Comparison of ENCODE assay signal across 6 cellular contexts in genomic region chr1:156194300-156194652, GRCh38. TPM values are rescaled to one million over a fixed set of nuclear protein-coding genes. Genes with fewer than 3 reads are reported as not detected.
A peak's percentile ranks its signal among the peaks of the same experiment; 100 is the strongest.
DNase-seq lines count a peak whose midpoint lies in the region; ATAC-seq and TF ChIP-seq lines count a peak whose summit lies in the region.

No MANE protein-coding gene starts in this region.

- 8 to 9% (median 8%) methylated on average over 14 of the region's 14 CpGs for WGBS in ovary, 3 donors

- intact Hi-C loops in ovary (cut with DNase I), result no loop called here

- H3K36me3 ChIP-seq in ovary, result no peaks in the 10 kb centered on the region

- H3K9me3 ChIP-seq in ovary, result no peaks in the 10 kb centered on the region

- TF ChIP-seq EP300 in ovary (IDR thresholded peaks at IDR 0.05), result no peak

- no peaks in the 10 kb centered on the region for H3K27me3 Mint-ChIP-seq in activated T-cell treated with anti-CD3 and anti-CD28 coated beads, Interleukin-2, amount 50 U/mL, for 4 hours (ENCODE audit: low read depth)

- H3K9me3 Mint-ChIP-seq in activated T-cell treated with anti-CD3 and anti-CD28 coated beads, Interleukin-2, amount 50 U/mL, for 4 hours, result no peaks in the 10 kb centered on the region

- H3K4me3 ChIP-seq in choroid plexus epithelial cell (ENCODE audit: low read depth, low read length), result peak overlapping the region; percentile 96
- H3K4me3 ChIP-seq in ovary, result peak overlapping the region; percentile 97

- peak overlapping the region; percentile 99 for H3K4me3 Mint-ChIP-seq in activated T-cell treated with anti-CD3 and anti-CD28 coated beads, Interleukin-2, amount 50 U/mL, for 4 hours

- no peaks in the 10 kb centered on the region for H3K4me1 ChIP-seq in ovary (ENCODE audit: insufficient read depth)

- H3K4me1 Mint-ChIP-seq in activated T-cell treated with anti-CD3 and anti-CD28 coated beads, Interleukin-2, amount 50 U/mL, for 4 hours (ENCODE audit: low read depth), result peaks cover 57% of the 10 kb centered on the region

- no peak for DNase-seq in activated T-cell treated with anti-CD3 and anti-CD28 coated beads, Interleukin-2, amount 50 U/mL, for 4 hours
- no peak for DNase-seq in activated T-cell treated with anti-CD3 and anti-CD28 coated beads, Interleukin-2, amount 50 U/mL, for 1 hour
- peak; percentile 28 for DNase-seq in choroid plexus epithelial cell (ENCODE audit: low read depth)
- no peak for DNase-seq in ovary

- no peak for TF ChIP-seq CTCF in choroid plexus epithelial cell (conservative IDR thresholded peaks at IDR 0.05; ENCODE audit: low read depth, low read length)
- no peak for TF ChIP-seq CTCF in ovary (IDR thresholded peaks at IDR 0.05)

- peak; percentile 12 to 18 for ATAC-seq in activated T-cell treated with anti-CD3 and anti-CD28 coated beads, Interleukin-2, amount 50 U/mL, for 4 hours
- ATAC-seq in HG02970 (IDR thresholded peaks at IDR 0.05; ENCODE audit: low FRiP score, unreplicated experiment) (no peak), HG02885 (IDR thresholded peaks at IDR 0.05; ENCODE audit: poor library complexity, unreplicated experiment) (no peak)

- no peak for TF ChIP-seq POLR2A in ovary (IDR thresholded peaks at IDR 0.05)

- H3K36me3 Mint-ChIP-seq in activated T-cell treated with anti-CD3 and anti-CD28 coated beads, Interleukin-2, amount 50 U/mL, for 4 hours (ENCODE audit: insufficient read depth), result peaks cover 27% of the 10 kb centered on the region

- no peaks in the 10 kb centered on the region for H3K27me3 ChIP-seq in ovary

- peak overlapping the region in 1 of 2 donors; percentile 57 for H3K27ac ChIP-seq in ovary

RNA-seq across cellular contexts. Expression of gene SLC25A44, which starts 0.4 kb away (rescaled TPM):
- 10 to 100 TPM; 61.3 to 79.7 (median 73.0) TPM for total RNA-seq in activated T-cell treated with anti-CD3 and anti-CD28 coated beads, Interleukin-2, amount 50 U/mL, for 4 hours
- total RNA-seq in ovary, result 10 to 100 TPM in 6 of 7 donors, 1 to 10 TPM in 1; 6.8 to 20.9 (median 16.8) TPM
- polyA plus RNA-seq in ovary, result 10 to 100 TPM in 1 of 2 donors, 1 to 10 TPM in 1; 7.3 to 21.0 TPM

RNA-seq across cellular contexts. Expression of gene PMF1, which starts 18.5 kb away (rescaled TPM):
- 100 to 1,000 TPM; 184 to 201 (median 192) TPM for total RNA-seq in activated T-cell treated with anti-CD3 and anti-CD28 coated beads, Interleukin-2, amount 50 U/mL, for 4 hours
- 10 to 100 TPM; 36.6 to 84.2 (median 53.0) TPM for total RNA-seq in ovary
- 10 to 100 TPM; 35.0 to 70.6 TPM for polyA plus RNA-seq in ovary

RNA-seq across cellular contexts. Expression of gene SEMA4A, which starts 40.9 kb away (rescaled TPM):
- total RNA-seq in activated T-cell treated with anti-CD3 and anti-CD28 coated beads, Interleukin-2, amount 50 U/mL, for 4 hours, result 10 to 100 TPM; 31.7 to 51.5 (median 37.1) TPM
- total RNA-seq in ovary, result 1 to 10 TPM; 2.7 to 9.0 (median 5.5) TPM
- 1 to 10 TPM; 2.1 to 2.8 TPM for polyA plus RNA-seq in ovary

RNA-seq across cellular contexts. Expression of gene BGLAP, which starts 47.7 kb away (rescaled TPM):
- 1 to 10 TPM; 2.0 to 2.5 (median 2.4) TPM for total RNA-seq in activated T-cell treated with anti-CD3 and anti-CD28 coated beads, Interleukin-2, amount 50 U/mL, for 4 hours
- 1 to 10 TPM; 1.4 to 4.6 (median 2.0) TPM for total RNA-seq in ovary
- 1 to 10 TPM in 1 of 2 donors, not detected in 1; 1.4 TPM for polyA plus RNA-seq in ovary

RNA-seq across cellular contexts. Expression of gene PAQR6, which starts 53.6 kb away (rescaled TPM):
- total RNA-seq in activated T-cell treated with anti-CD3 and anti-CD28 coated beads, Interleukin-2, amount 50 U/mL, for 4 hours, result 1 to 10 TPM; 2.0 to 3.6 (median 3.4) TPM
- total RNA-seq in ovary, result 1 to 10 TPM in 4 of 7 donors, under 1 TPM in 3; 0.25 to 1.8 (median 1.3) TPM
- polyA plus RNA-seq in ovary, result under 1 TPM; 0.67 to 0.72 TPM

Comparison
In these comparisons a context has a peak if more than half of its experiments do, and no peak if none do; other contexts are left out.
1. ATAC-seq: peak in activated T-cell treated with anti-CD3 and anti-CD28 coated beads, Interleukin-2, amount 50 U/mL, for 4 hours (2 of 2); none in HG02970 (single experiment) and HG02885 (single experiment).